Comparison of ENCODE assay signal across 10 cellular contexts in genomic region chr11:69014084-69014935, GRCh38. TPM values are rescaled to one million over a fixed set of nuclear protein-coding genes. Genes with fewer than 3 reads are reported as not detected.
DNase-seq lines count a peak whose midpoint lies in the region; ATAC-seq and TF ChIP-seq lines count a peak whose summit lies in the region.
"Had no signal": no experiment of that assay in that cellular context is flagged by ENCODE, and none has a peak within 500 bp of the region (broad histone marks: within the 10 kb centered on the region; RNA-seq: fewer than 3 reads in every experiment).

No MANE protein-coding gene starts in this region.

- H3K9ac ChIP-seq in colonic mucosa (ENCODE audit: low read depth in 2 of 2, low read length in 2 of 2) (peak overlapping the region; percentile 43 to 58), liver (ENCODE audit: low read depth in 1 of 2, low read length in 2 of 2) (no peak overlapping the region)

- no peaks in the 10 kb centered on the region for H3K9me3 ChIP-seq in colonic mucosa
- no peaks in the 10 kb centered on the region for H3K9me3 ChIP-seq in liver (ENCODE audit: control insufficient read depth in 4 of 4, low read length in 3 of 4)
- no peaks in the 10 kb centered on the region for H3K9me3 ChIP-seq in tibial artery

- peaks cover 33% of the 10 kb centered on the region for H3K4me1 Mint-ChIP-seq in CD14-positive monocyte

- no peak for TF ChIP-seq CTCF in colonic mucosa (IDR thresholded peaks at IDR 0.05)
- TF ChIP-seq CTCF in liver (IDR thresholded peaks at IDR 0.05; ENCODE audit: low read depth, low read length, missing input control), result no peak
- no peak for TF ChIP-seq CTCF in tibial artery (IDR thresholded peaks at IDR 0.05)
- no peak for TF ChIP-seq CTCF in CD14-positive monocyte (IDR thresholded peaks at IDR 0.05)

- H3K9me3 Mint-ChIP-seq in CD14-positive monocyte, result peaks cover 0 to 3% (median 2%) of the 10 kb centered on the region in 7 donors
- H3K9me3 Mint-ChIP-seq: activated T-cell treated with anti-CD3 and anti-CD28 coated beads, Interleukin-2, amount 50 U/mL, for 4 hours had no signal

- 70% methylated on average over 30 of the region's 30 CpGs for WGBS in liver

- DNase-seq in NCI-H146 (lab: John Stamatoyannopoulos, UW) (peak; percentile 82), colonic mucosa (peak; percentile 49), tibial artery (peak in 1 of 2 donors; percentile 87), CD14-positive monocyte (ENCODE audit: low spot score) (no peak), kidney tubule cell (ENCODE audit: low spot score) (no peak)
- DNase-seq: activated T-cell treated with anti-CD3 and anti-CD28 coated beads, Interleukin-2, amount 50 U/mL, for 4 hours; NCI-H187 treated with DMSO at 0.1 percent for 48 hours had no signal

- intact Hi-C loops in colonic mucosa (cut with DNase I), result no loop called here
- intact Hi-C loops in tibial artery (cut with DNase I; ENCODE audit: low total_unique reads), result loop anchor here (5.0 kb wide), 1 partner anchor 33 kb away; the partner anchor contains the start of gene TPCN2
- intact Hi-C loops in CD14-positive monocyte (cut with micrococcal nuclease), result no loop called here

- H3K27ac Mint-ChIP-seq in CD14-positive monocyte, result peak overlapping the region in 1 of 7 donors; percentile 71

- no peak for TF ChIP-seq RAD21 in liver (IDR thresholded peaks at IDR 0.05)

- peaks cover 31 to 53% (median 53%) of the 10 kb centered on the region in 3 donors for H3K27me3 Mint-ChIP-seq in CD14-positive monocyte (ENCODE audit: low read depth in 3 of 3)

- H3K4me3 Mint-ChIP-seq in CD14-positive monocyte, result peak overlapping the region in 1 of 2 donors; percentile 26
- H3K4me3 Mint-ChIP-seq: activated T-cell treated with anti-CD3 and anti-CD28 coated beads, Interleukin-2, amount 50 U/mL, for 4 hours; neural crest cell had no signal

- ATAC-seq in GM19395 (IDR thresholded peaks at IDR 0.05; ENCODE audit: unreplicated experiment), result no peak
- ATAC-seq: activated T-cell treated with anti-CD3 and anti-CD28 coated beads, Interleukin-2, amount 50 U/mL, for 4 hours had no signal

- H3K36me3 ChIP-seq in colonic mucosa (no peaks in the 10 kb centered on the region), liver (ENCODE audit: control insufficient read depth in 4 of 4, insufficient read depth in 3 of 4, low read depth in 1 of 4, low read length in 3 of 4) (no peaks in the 10 kb centered on the region), tibial artery (peaks cover 0 to 3% (median 0%) of the 10 kb centered on the region in 3 donors)

- H3K36me3 Mint-ChIP-seq in CD14-positive monocyte, result peaks cover 3% of the 10 kb centered on the region in 2 donors

- H3K4me3 ChIP-seq in colonic mucosa (no peak overlapping the region), liver (ENCODE audit: low read depth in 1 of 3, low read length in 3 of 3) (no peak overlapping the region), tibial artery (peak overlapping the region; percentile 70 to 81)

- peak overlapping the region; percentile 82 for H3K27ac ChIP-seq in colonic mucosa
- H3K27ac ChIP-seq in liver (ENCODE audit: low read depth in 1 of 2, low read length in 2 of 2), result peak overlapping the region; percentile 43 to 50
- peak overlapping the region; percentile 91 to 93 for H3K27ac ChIP-seq in tibial artery

- peaks cover 7% of the 10 kb centered on the region for H3K4me1 ChIP-seq in colonic mucosa
- H3K4me1 ChIP-seq in liver (ENCODE audit: control insufficient read depth in 4 of 4, insufficient read depth in 4 of 4, low read length in 3 of 4), result peaks cover 17 to 33% (median 19%) of the 10 kb centered on the region in 4 donors
- H3K4me1 ChIP-seq in tibial artery, result peaks cover 8 to 61% (median 49%) of the 10 kb centered on the region in 4 donors

- H3K27me3 ChIP-seq in colonic mucosa, result peaks cover 19% of the 10 kb centered on the region
- no peaks in the 10 kb centered on the region for H3K27me3 ChIP-seq in liver (ENCODE audit: control insufficient read depth in 4 of 4, insufficient read depth in 4 of 4, low read length in 3 of 4)
- H3K27me3 ChIP-seq in tibial artery, result no peaks in the 10 kb centered on the region

TF ChIP-seq in liver, 16 proteins besides CTCF, POLR2A, EP300 and RAD21:
- TF ChIP-seq HNF4A (conservative IDR thresholded peaks at IDR 0.05), result no peak
- TF ChIP-seq MAX (IDR thresholded peaks at IDR 0.05), result no peak
- TF ChIP-seq NR2F2 (IDR thresholded peaks at IDR 0.05), result peak; percentile 20

RNA-seq across cellular contexts. Expression of gene MRGPRF, which starts 1.3 kb away (rescaled TPM):
- total RNA-seq in colonic mucosa (10 to 100 TPM in 1 of 2 donors, 1 to 10 TPM in 1; 3.0 to 17.9 TPM), liver (1 to 10 TPM; 1.9 to 3.0 TPM)
- polyA plus RNA-seq in liver (1 to 10 TPM; 1.1 to 4.8 TPM), CD14-positive monocyte (under 1 TPM in 1 of 2 donors, not detected in 1; 0.22 TPM)

RNA-seq across cellular contexts. Expression of gene MRGPRD, which starts 33.5 kb away (rescaled TPM):
- total RNA-seq in colonic mucosa (not detected), liver (not detected)
- polyA plus RNA-seq in liver (not detected), CD14-positive monocyte (not detected)
- total RNA-seq: activated T-cell treated with anti-CD3 and anti-CD28 coated beads, Interleukin-2, amount 50 U/mL, for 4 hours; neural crest cell had no signal

RNA-seq across cellular contexts. Expression of gene TPCN2, which starts 34.4 kb away (rescaled TPM):
- 10 to 100 TPM; 14.5 to 21.1 TPM for total RNA-seq in colonic mucosa
- total RNA-seq in liver, result 10 to 100 TPM; 15.2 to 20.8 TPM
- polyA plus RNA-seq in liver, result 1 to 10 TPM; 6.4 to 9.0 TPM
- polyA plus RNA-seq in CD14-positive monocyte, result 10 to 100 TPM; 29.3 to 31.5 TPM

Comparison
In these comparisons a context has a peak if more than half of its experiments do, and no peak if none do; other contexts are left out.
1. DNase-seq: peak in NCI-H146 (single experiment) and colonic mucosa (single experiment); none in CD14-positive monocyte (single experiment) and kidney tubule cell (single experiment).
2. H3K4me3 ChIP-seq: peak in tibial artery (2 of 2); none in colonic mucosa (single experiment) and liver (0 of 3).
3. H3K9ac ChIP-seq: peak in colonic mucosa (2 of 2); none in liver (0 of 2).
4. Peak in every context shown above with its lines, with median percentiles within 50 percentile points of each other: H3K27ac ChIP-seq.